In the genomic region with DNA sequence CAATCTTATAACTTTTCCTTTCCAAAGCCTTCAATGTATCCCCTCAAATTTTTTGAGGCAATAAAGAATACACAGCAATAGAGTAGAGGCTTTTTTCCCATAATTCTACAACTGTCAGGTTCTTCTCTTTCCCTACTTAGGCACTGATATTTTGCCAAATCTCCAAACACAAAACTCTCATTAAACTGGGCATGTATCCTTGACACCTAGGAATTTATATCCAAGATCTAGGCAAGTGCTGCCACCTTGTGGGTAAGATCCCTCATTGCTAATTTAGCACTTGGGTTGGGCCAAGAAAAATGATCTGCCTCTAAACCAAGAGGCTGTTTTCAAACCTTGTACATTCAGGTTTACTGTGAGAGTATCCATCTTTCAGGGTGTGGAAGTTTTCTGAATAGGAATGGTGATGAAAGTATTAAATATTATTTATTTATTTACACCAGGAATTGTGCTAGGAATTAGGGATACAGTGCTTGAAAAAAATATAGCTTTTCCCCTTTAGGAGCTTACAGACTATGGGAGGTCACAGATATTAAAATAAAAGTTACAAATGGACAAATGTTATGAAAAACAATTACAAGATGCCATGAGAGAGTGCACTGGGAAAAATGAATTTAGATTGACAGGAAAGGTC, we compare ENCODE assay signal across 8 cellular contexts. TPM values are rescaled to one million over a fixed set of nuclear protein-coding genes. Genes with fewer than 3 reads are reported as not detected.
DNase-seq lines count a peak whose midpoint lies in the region; ATAC-seq and TF ChIP-seq lines count a peak whose summit lies in the region.

No MANE protein-coding gene starts in this region.

- no peak overlapping the region for H3K27ac Mint-ChIP-seq in CD4-positive, alpha-beta T cell

- CTCF ChIA-PET in CD4-positive, alpha-beta T cell (lab: Charles Lee) = interaction anchor here (0.7 to 2.0 kb wide), 13 partner anchors 10 to 759 kb away, joined by 3 to 8 read pairs (median 3); partner anchors contain the start of genes NCBP1, TDRD7 and TSTD2
- CTCF ChIA-PET in HCT116 (lab: Charles Lee) = interaction anchor here (0.6 to 3.7 kb wide), 16 partner anchors 9 to 960 kb away, joined by 3 to 139 read pairs (median 5); partner anchors contain the start of genes NCBP1, PRXL2C, TDRD7 and TSTD2

- peak; percentile 84 for TF ChIP-seq RAD21 in HCT116 (IDR thresholded peaks at IDR 0.05; ENCODE audit: low read depth)

- H4K20me1 ChIP-seq in HCT116 (ENCODE audit: insufficient read depth) = no peaks in the 10 kb centered on the region

- ATAC-seq in CD4-positive, alpha-beta T cell (ENCODE audit: poor library complexity) = peak; percentile 65
- ATAC-seq in HCT116 = peak; percentile 81
- no peak for ATAC-seq in HG02852 (IDR thresholded peaks at IDR 0.05; ENCODE audit: unreplicated experiment)
- no peak for ATAC-seq in HG03196 (IDR thresholded peaks at IDR 0.05; ENCODE audit: unreplicated experiment)

- peak; percentile 83 for TF ChIP-seq CTCF in CD4-positive, alpha-beta T cell (IDR thresholded peaks at IDR 0.05)
- TF ChIP-seq CTCF in HCT116 (IDR thresholded peaks at IDR 0.05 in 2 of 3, conservative IDR thresholded peaks at IDR 0.05 in 1 of 3; ENCODE audit: borderline replicate concordance in 1 of 3, insufficient read depth in 1 of 3, low read depth in 2 of 3, low read length in 2 of 3) = peak; percentile 76 to 89 (median 83); a peak in 5 of 6 replicates

- no peaks in the 10 kb centered on the region for H3K79me2 ChIP-seq in HCT116 (ENCODE audit: insufficient read depth, low read length)

- peaks cover 59% of the 10 kb centered on the region for H3K36me3 Mint-ChIP-seq in CD4-positive, alpha-beta T cell (ENCODE audit: low read depth)

- no peaks in the 10 kb centered on the region for H3K27me3 ChIP-seq in CD4-positive, alpha-beta T cell (ENCODE audit: control insufficient read depth, insufficient read depth, low read length)
- no peaks in the 10 kb centered on the region for H3K27me3 ChIP-seq in HCT116 (ENCODE audit: insufficient read depth, low read length)

- H3K27me3 Mint-ChIP-seq in CD4-positive, alpha-beta T cell = no peaks in the 10 kb centered on the region

- H3K36me3 ChIP-seq in HCT116 (ENCODE audit: control insufficient read depth in 1 of 2, insufficient read depth in 2 of 2, low read length in 2 of 2) = peaks cover 4% of the 10 kb centered on the region in 2 experiments; a peak in 1 of 4 replicates

- intact Hi-C loops in CD4-positive, alpha-beta T cell (cut with DNase I, micrococcal nuclease) = loop anchor here (1.0 to 5.0 kb wide), 5 partner anchors 147 to 758 kb away; no protein-coding TSS in a partner anchor
- intact Hi-C loops in HCT116 (cut with micrococcal nuclease) = loop anchor here (1.0 to 5.0 kb wide), 4 partner anchors 147 to 758 kb away; no protein-coding TSS in a partner anchor

- RAD21 ChIA-PET in HCT116 (lab: Charles Lee; ENCODE audit: low non-redundant PET in 1 of 2, low total read pairs in 2 of 2, uncharacterized antibody in 2 of 2, unreplicated experiment in 2 of 2) = interaction anchor here (0.6 to 1.7 kb wide), 9 partner anchors 79 to 453 kb away, joined by 3 to 10 read pairs (median 4); partner anchors contain the start of gene TMOD1 (in 1 of the 2)

- H3K4me3 Mint-ChIP-seq in CD4-positive, alpha-beta T cell = no peak overlapping the region

- H3K9me3 Mint-ChIP-seq in CD4-positive, alpha-beta T cell = no peaks in the 10 kb centered on the region

- peak; percentile 15 to 51 (median 38) for DNase-seq in CD4-positive, alpha-beta T cell
- DNase-seq in HCT116 (ENCODE audit: low read depth, low spot score) = peak; percentile 29
- peak; percentile 22 for DNase-seq in NCI-H82 treated with DMSO at 0.1 percent for 48 hours (lab: John Stamatoyannopoulos, UW; ENCODE audit: unreplicated experiment)
- DNase-seq in activated T-helper 1 cell treated with Interleukin-2 at 50 U/mL for 16 hours (ENCODE audit: low read depth) = peak; percentile 13
- DNase-seq in fibroblast of the conjunctiva (ENCODE audit: low read depth) = peak; percentile 44
- DNase-seq in occipital lobe (lab: John Stamatoyannopoulos, UW) = peak; percentile 56

- H3K9ac ChIP-seq in HCT116 (ENCODE audit: low read length) = no peak overlapping the region

- no peak overlapping the region for H3K4me2 ChIP-seq in HCT116 (ENCODE audit: low read length)

- H3K4me1 ChIP-seq in HCT116 (ENCODE audit: control insufficient read depth in 1 of 2, insufficient read depth in 2 of 2, low read length in 2 of 2) = no peaks in the 10 kb centered on the region

- no peaks in the 10 kb centered on the region for H3K9me2 ChIP-seq in HCT116 (ENCODE audit: insufficient read depth)

- POLR2A ChIA-PET in CD4-positive, alpha-beta T cell (lab: Charles Lee) = interaction anchor here (1.1 to 3.9 kb wide), 2 partner anchors 18 to 203 kb away, joined by 5 to 21 read pairs; partner anchors contain the start of genes NCBP1, TDRD7 and TSTD2
- POLR2A ChIA-PET in HCT116 (lab: Charles Lee) = interaction anchor here (0.8 kb wide), 1 partner anchor 17 kb away, joined by 4 read pairs; the partner anchor contains the start of gene TSTD2

- no peak for TF ChIP-seq POLR2A in HCT116 (IDR thresholded peaks at IDR 0.05; ENCODE audit: borderline replicate concordance, extremely low read depth, insufficient read depth, insufficient read length)

- H3K9me3 ChIP-seq in CD4-positive, alpha-beta T cell (ENCODE audit: control insufficient read depth, low read length) = no peaks in the 10 kb centered on the region
- H3K9me3 ChIP-seq in HCT116 (ENCODE audit: control insufficient read depth in 1 of 2, insufficient read depth in 1 of 2, low read depth in 1 of 2, low read length in 2 of 2) = no peaks in the 10 kb centered on the region

- H3K4me1 Mint-ChIP-seq in CD4-positive, alpha-beta T cell (ENCODE audit: low read depth) = no peaks in the 10 kb centered on the region

- BruUV-seq in HCT116 (replicated peaks; lab: Mats Ljungman, UMichigan) = no TSS peak

- H2AFZ ChIP-seq in HCT116 (ENCODE audit: low read depth, low read length, poor library complexity, severe bottlenecking) = no peak overlapping the region

- H3K27ac ChIP-seq in CD4-positive, alpha-beta T cell (ENCODE audit: low read depth, low read length) = no peak overlapping the region
- H3K27ac ChIP-seq in HCT116 (ENCODE audit: low read depth, low read length) = no peak overlapping the region

- H3K4me3 ChIP-seq in HCT116 (replicated peaks in 1 of 2; ENCODE audit: low read depth in 1 of 2, low read length in 2 of 2) = no peak overlapping the region

TF ChIP-seq in HCT116, 20 proteins besides CTCF, POLR2A, EP300 and RAD21 (continues in another document):
- TF ChIP-seq, protein P1, sequence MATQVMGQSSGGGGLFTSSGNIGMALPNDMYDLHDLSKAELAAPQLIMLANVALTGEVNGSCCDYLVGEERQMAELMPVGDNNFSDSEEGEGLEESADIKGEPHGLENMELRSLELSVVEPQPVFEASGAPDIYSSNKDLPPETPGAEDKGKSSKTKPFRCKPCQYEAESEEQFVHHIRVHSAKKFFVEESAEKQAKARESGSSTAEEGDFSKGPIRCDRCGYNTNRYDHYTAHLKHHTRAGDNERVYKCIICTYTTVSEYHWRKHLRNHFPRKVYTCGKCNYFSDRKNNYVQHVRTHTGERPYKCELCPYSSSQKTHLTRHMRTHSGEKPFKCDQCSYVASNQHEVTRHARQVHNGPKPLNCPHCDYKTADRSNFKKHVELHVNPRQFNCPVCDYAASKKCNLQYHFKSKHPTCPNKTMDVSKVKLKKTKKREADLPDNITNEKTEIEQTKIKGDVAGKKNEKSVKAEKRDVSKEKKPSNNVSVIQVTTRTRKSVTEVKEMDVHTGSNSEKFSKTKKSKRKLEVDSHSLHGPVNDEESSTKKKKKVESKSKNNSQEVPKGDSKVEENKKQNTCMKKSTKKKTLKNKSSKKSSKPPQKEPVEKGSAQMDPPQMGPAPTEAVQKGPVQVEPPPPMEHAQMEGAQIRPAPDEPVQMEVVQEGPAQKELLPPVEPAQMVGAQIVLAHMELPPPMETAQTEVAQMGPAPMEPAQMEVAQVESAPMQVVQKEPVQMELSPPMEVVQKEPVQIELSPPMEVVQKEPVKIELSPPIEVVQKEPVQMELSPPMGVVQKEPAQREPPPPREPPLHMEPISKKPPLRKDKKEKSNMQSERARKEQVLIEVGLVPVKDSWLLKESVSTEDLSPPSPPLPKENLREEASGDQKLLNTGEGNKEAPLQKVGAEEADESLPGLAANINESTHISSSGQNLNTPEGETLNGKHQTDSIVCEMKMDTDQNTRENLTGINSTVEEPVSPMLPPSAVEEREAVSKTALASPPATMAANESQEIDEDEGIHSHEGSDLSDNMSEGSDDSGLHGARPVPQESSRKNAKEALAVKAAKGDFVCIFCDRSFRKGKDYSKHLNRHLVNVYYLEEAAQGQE (IDR thresholded peaks at IDR 0.05; ENCODE audit: low read depth) = no peak
- TF ChIP-seq CBX3 (IDR thresholded peaks at IDR 0.05; ENCODE audit: low read depth) (no peak), FOSL1 (IDR thresholded peaks at IDR 0.05; ENCODE audit: low read depth) (no peak), ZNF274 (IDR thresholded peaks at IDR 0.05; ENCODE audit: low read depth, low read length) (no peak), EGR1 (IDR thresholded peaks at IDR 0.05; ENCODE audit: low read depth) (no peak), ELF1 (IDR thresholded peaks at IDR 0.05; ENCODE audit: borderline replicate concordance, low read depth) (no peak), SRF (IDR thresholded peaks at IDR 0.05; ENCODE audit: low read depth) (no peak), ZFX (IDR thresholded peaks at IDR 0.05) (no peak), SP1 (IDR thresholded peaks at IDR 0.05; ENCODE audit: low read depth) (no peak)
- TF ChIP-seq, protein P2, sequence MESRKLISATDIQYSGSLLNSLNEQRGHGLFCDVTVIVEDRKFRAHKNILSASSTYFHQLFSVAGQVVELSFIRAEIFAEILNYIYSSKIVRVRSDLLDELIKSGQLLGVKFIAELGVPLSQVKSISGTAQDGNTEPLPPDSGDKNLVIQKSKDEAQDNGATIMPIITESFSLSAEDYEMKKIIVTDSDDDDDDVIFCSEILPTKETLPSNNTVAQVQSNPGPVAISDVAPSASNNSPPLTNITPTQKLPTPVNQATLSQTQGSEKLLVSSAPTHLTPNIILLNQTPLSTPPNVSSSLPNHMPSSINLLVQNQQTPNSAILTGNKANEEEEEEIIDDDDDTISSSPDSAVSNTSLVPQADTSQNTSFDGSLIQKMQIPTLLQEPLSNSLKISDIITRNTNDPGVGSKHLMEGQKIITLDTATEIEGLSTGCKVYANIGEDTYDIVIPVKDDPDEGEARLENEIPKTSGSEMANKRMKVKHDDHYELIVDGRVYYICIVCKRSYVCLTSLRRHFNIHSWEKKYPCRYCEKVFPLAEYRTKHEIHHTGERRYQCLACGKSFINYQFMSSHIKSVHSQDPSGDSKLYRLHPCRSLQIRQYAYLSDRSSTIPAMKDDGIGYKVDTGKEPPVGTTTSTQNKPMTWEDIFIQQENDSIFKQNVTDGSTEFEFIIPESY (IDR thresholded peaks at IDR 0.05; ENCODE audit: extremely low read depth, insufficient replicate concordance, low read length) = no peak

RNA-seq across cellular contexts. Expression of gene TSTD2, which starts 17.6 kb away (rescaled TPM):
- total RNA-seq in CD4-positive, alpha-beta T cell = 10 to 100 TPM; 23.8 to 26.0 TPM
- total RNA-seq in HCT116 (2021; ENCODE audit: unreplicated experiment) = 16.0 TPM
- polyA plus RNA-seq in HCT116 (2012) = 9.5 and 10.6 TPM in 2 replicates
- total RNA-seq in occipital lobe = 43.0 TPM

RNA-seq across cellular contexts. Expression of gene NCBP1, which starts 18.1 kb away (rescaled TPM):
- total RNA-seq in CD4-positive, alpha-beta T cell = 10 to 100 TPM; 50.7 to 53.5 TPM
- total RNA-seq in HCT116 (2021; ENCODE audit: unreplicated experiment) = 32.9 TPM
- 16.4 and 16.6 TPM in 2 replicates for polyA plus RNA-seq in HCT116 (2012)
- total RNA-seq in occipital lobe = 64.3 TPM

Comparison
In these comparisons a context has a peak if more than half of its experiments do, and no peak if none do; other contexts are left out.
1. ATAC-seq: peak in CD4-positive, alpha-beta T cell (single experiment) and HCT116 (single experiment); none in HG02852 (single experiment) and HG03196 (single experiment).
2. Peak in every context shown above with its lines, with median percentiles within 50 percentile points of each other: DNase-seq.